In the genomic region with DNA sequence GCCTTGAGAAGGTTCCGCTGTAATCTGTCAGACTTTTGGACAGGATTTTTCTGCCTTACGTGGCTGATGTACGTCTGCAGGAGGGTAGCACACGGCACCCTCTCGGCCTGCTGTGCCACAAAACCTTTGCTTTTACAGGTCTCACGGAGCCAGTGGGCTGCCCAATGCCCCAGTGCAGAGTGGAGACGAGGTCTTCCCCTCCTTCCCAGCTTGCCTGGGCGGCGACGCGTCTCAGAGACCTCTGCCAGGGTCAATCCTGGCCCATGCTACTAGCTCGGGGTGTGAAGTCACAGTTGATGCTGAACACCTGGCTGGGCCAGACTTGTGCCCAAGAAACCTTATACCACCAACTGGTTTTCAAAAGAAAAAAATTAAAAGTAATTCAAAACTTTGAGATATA, we compare ENCODE assay signal across 35 cellular contexts.
"Had no signal": no experiment of that assay in that cellular context is flagged by ENCODE, and none has a peak within 500 bp of the region (broad histone marks: within the 10 kb centered on the region; RNA-seq: fewer than 3 reads in every experiment).

No MANE protein-coding gene starts in this region.

- H3K9me3 ChIP-seq: MG63 had no signal

- H3K27ac ChIP-seq: KMS-11 had no signal

- H3K9ac ChIP-seq: KMS-11 had no signal

- H3K36me3 ChIP-seq: MG63 had no signal

- H3K4me2 ChIP-seq: KMS-11 had no signal

- H3K27me3 ChIP-seq: MG63 had no signal

- H3K4me3 ChIP-seq: MG63 had no signal

- DNase-seq: Karpas-422, Kasumi-1, KG1, MG63, MM.1S, MV-4-11, NCI-H1048, NCI-H1092, NCI-H1092 treated with DMSO at 0.1 percent for 48 hours, NCI-H1105, NCI-H1105 treated with DMSO at 0.1 percent for 48 hours, NCI-H1417, NCI-H1417 treated with DMSO at 0.1 percent for 48 hours, NCI-H1436, NCI-H1436 treated with DMSO at 0.1 percent for 48 hours, NCI-H146, NCI-H1694, NCI-H1694 treated with DMSO at 0.1 percent for 48 hours, NCI-H187, NCI-H187 treated with DMSO at 0.1 percent for 48 hours, NCI-H1930, NCI-H2029, NCI-H2029 treated with DMSO at 0.1 percent for 48 hours, NCI-H2081, NCI-H2081 treated with DMSO at 0.1 percent for 48 hours, NCI-H2107, NCI-H2171, NCI-H2171 treated with DMSO at 0.1 percent for 48 hours, NCI-H2227 treated with DMSO at 0.1 percent for 48 hours, NCI-H226, NCI-H345, NCI-H446, NCI-H446 treated with DMSO at 0.1 percent for 48 hours, NCI-H510A had no signal
